In the genomic region with DNA sequence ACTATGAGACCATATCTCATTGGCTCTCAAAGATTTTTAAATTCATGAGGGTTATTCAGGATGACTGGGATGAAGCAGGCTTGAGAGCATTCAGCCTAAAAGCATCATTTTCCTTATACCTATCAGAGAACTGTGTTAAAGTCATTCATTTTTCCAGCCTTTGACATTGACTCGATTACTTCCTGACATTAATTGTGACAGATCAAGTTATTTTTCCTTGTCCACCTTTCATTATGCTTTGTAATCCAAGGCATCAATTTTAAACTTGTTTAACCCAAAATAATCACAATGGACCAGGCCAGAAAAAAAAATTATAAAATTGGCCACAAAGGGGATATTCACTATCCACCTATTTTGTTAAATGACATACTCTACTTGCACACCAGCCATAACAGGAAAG, we compare ENCODE assay signal across 6 cellular contexts.
"Had no signal": no experiment of that assay in that cellular context is flagged by ENCODE, and none has a peak within 500 bp of the region (broad histone marks: within the 10 kb centered on the region; RNA-seq: fewer than 3 reads in every experiment).

No MANE protein-coding gene starts in this region.

- H3K9ac ChIP-seq: KMS-11 had no signal

- H3K27ac ChIP-seq: HL-60, KMS-11 had no signal

- DNase-seq: IMR-90, KBM-7, KG1 had no signal

- H3K4me2 ChIP-seq: KMS-11 had no signal

- H3K4me3 ChIP-seq: K562 had no signal
